In genomic region chr20:45044084-45044573, GRCh38 we compare ENCODE assay signal across 1 cellular context.
TF ChIP-seq lines count a peak whose summit lies in the region.

No MANE protein-coding gene starts in this region.

TF ChIP-seq in HepG2, 621 proteins besides CTCF, POLR2A, EP300 and RAD21 (continued from another document and continues in another):
- 0 out of 4 replicates have a peak, but pooled peaks of 1 of the 2 experiments have one; percentile 56 for TF ChIP-seq HMGXB4 (CRISPR knock-in tag; IDR thresholded peaks at IDR 0.05; ENCODE audit: borderline replicate concordance in 1 of 2, low read depth in 1 of 2)
- TF ChIP-seq, protein P1, sequence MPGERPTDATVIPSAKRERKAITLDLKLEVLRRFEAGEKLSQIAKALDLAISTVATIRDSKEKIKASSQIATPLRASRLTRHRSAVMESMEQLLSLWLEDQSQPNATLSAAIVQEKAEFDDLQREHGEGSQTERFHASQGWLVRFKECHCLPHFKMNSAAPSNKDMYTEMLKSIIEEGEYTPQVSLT (CRISPR knock-in tag; IDR thresholded peaks at IDR 0.05; ENCODE audit: borderline replicate concordance, low read depth), result no peak
- no peak for TF ChIP-seq STAT5B (CRISPR knock-in tag; IDR thresholded peaks at IDR 0.05)
- TF ChIP-seq, protein P2, sequence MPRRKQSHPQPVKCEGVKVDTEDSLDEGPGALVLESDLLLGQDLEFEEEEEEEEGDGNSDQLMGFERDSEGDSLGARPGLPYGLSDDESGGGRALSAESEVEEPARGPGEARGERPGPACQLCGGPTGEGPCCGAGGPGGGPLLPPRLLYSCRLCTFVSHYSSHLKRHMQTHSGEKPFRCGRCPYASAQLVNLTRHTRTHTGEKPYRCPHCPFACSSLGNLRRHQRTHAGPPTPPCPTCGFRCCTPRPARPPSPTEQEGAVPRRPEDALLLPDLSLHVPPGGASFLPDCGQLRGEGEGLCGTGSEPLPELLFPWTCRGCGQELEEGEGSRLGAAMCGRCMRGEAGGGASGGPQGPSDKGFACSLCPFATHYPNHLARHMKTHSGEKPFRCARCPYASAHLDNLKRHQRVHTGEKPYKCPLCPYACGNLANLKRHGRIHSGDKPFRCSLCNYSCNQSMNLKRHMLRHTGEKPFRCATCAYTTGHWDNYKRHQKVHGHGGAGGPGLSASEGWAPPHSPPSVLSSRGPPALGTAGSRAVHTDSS (CRISPR knock-in tag; conservative IDR thresholded peaks at IDR 0.05), result no peak
- peak; percentile 28; the same call in 1 of the 2 replicates for TF ChIP-seq SIN3B (IDR thresholded peaks at IDR 0.05; ENCODE audit: low read length)
- no peak for TF ChIP-seq RAD51 (IDR thresholded peaks at IDR 0.05; ENCODE audit: borderline replicate concordance)
- TF ChIP-seq ZIK1 (CRISPR knock-in tag; IDR thresholded peaks at IDR 0.05; ENCODE audit: borderline replicate concordance, low read depth), result no peak
- TF ChIP-seq MAFF (IDR thresholded peaks at IDR 0.05; ENCODE audit: low read depth, low read length), result 0 out of 2 replicates have a peak, but pooled peaks have one; percentile 3
- no peak for TF ChIP-seq SRSF9 (IDR thresholded peaks at IDR 0.05; ENCODE audit: borderline replicate concordance, insufficient read depth, low read depth, low read length, poor library complexity, severe bottlenecking)
- TF ChIP-seq ZSCAN5A (CRISPR knock-in tag; IDR thresholded peaks at IDR 0.05; ENCODE audit: borderline replicate concordance), result no peak
- TF ChIP-seq STAG1 (CRISPR knock-in tag; IDR thresholded peaks at IDR 0.05), result peak; percentile 90
- TF ChIP-seq ZNF816 (CRISPR knock-in tag; IDR thresholded peaks at IDR 0.05; ENCODE audit: borderline replicate concordance), result 0 out of 2 replicates have a peak, but pooled peaks have one; percentile 25
- peak; percentile 63; the same call in 1 of the 2 replicates for TF ChIP-seq HNF1B (CRISPR knock-in tag; IDR thresholded peaks at IDR 0.05)
- no peak for TF ChIP-seq REST (IDR thresholded peaks at IDR 0.05; ENCODE audit: borderline replicate concordance in 1 of 2, low read depth in 1 of 2, low read length in 2 of 2)
- no peak for TF ChIP-seq RXRA (CRISPR knock-in tag; IDR thresholded peaks at IDR 0.05)
- no peak for TF ChIP-seq ZNF333 (CRISPR knock-in tag; IDR thresholded peaks at IDR 0.05; ENCODE audit: borderline replicate concordance)
- 0 out of 2 replicates have a peak, but pooled peaks have one; percentile 26 for TF ChIP-seq RXRB (CRISPR knock-in tag; IDR thresholded peaks at IDR 0.05; ENCODE audit: borderline replicate concordance)
- TF ChIP-seq SMC3 (IDR thresholded peaks at IDR 0.05; ENCODE audit: low read length), result peak; percentile 87
- TF ChIP-seq ZFP36L2 (CRISPR knock-in tag; IDR thresholded peaks at IDR 0.05), result no peak
- TF ChIP-seq, protein P3, sequence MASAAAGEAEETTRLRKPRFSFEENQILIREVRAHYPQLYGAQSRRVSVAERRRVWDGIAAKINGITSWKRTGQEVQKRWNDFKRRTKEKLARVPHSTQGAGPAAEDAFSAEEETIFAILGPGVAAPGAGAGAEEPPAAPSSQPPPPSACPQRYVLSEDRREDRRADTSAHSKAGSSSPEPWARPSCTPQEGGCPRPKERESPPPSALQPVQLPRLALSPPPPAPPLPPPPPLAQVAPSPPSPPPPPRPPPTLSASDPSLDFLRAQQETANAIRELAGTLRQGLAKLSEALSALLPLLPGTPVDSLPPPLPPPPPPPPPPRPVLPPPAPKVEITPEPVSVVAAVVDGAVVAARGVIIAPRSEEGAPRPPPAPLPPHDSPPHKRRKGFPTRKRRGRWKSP (CRISPR knock-in tag; IDR thresholded peaks at IDR 0.05), result no peak
- peak; percentile 97 for TF ChIP-seq ZNF121 (CRISPR knock-in tag; IDR thresholded peaks at IDR 0.05)
- no peak for TF ChIP-seq ELF4 (CRISPR knock-in tag; IDR thresholded peaks at IDR 0.05; ENCODE audit: borderline replicate concordance)
- TF ChIP-seq PAF1 (CRISPR knock-in tag; IDR thresholded peaks at IDR 0.05), result no peak
- TF ChIP-seq DNMT1 (CRISPR knock-in tag; IDR thresholded peaks at IDR 0.05), result no peak
- no peak for TF ChIP-seq NR3C1 (CRISPR knock-in tag; IDR thresholded peaks at IDR 0.05)
- TF ChIP-seq, protein P4, sequence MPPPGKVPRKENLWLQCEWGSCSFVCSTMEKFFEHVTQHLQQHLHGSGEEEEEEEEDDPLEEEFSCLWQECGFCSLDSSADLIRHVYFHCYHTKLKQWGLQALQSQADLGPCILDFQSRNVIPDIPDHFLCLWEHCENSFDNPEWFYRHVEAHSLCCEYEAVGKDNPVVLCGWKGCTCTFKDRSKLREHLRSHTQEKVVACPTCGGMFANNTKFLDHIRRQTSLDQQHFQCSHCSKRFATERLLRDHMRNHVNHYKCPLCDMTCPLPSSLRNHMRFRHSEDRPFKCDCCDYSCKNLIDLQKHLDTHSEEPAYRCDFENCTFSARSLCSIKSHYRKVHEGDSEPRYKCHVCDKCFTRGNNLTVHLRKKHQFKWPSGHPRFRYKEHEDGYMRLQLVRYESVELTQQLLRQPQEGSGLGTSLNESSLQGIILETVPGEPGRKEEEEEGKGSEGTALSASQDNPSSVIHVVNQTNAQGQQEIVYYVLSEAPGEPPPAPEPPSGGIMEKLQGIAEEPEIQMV (CRISPR knock-in tag; IDR thresholded peaks at IDR 0.05; ENCODE audit: low read depth), result no peak
- no peak for TF ChIP-seq ZNF598 (CRISPR knock-in tag; IDR thresholded peaks at IDR 0.05; ENCODE audit: borderline replicate concordance)
- no peak for TF ChIP-seq RARA (CRISPR knock-in tag; IDR thresholded peaks at IDR 0.05)
- TF ChIP-seq RELA (CRISPR knock-in tag; IDR thresholded peaks at IDR 0.05), result no peak
- TF ChIP-seq ARID3A (IDR thresholded peaks at IDR 0.05; ENCODE audit: low read depth, low read length), result peak; percentile 73; the same call in 1 of the 2 replicates
- TF ChIP-seq MEF2D (CRISPR knock-in tag; IDR thresholded peaks at IDR 0.05), result 0 out of 2 replicates have a peak, but pooled peaks have one; percentile 22
- no peak for TF ChIP-seq NFATC3 (CRISPR knock-in tag; IDR thresholded peaks at IDR 0.05)
- no peak for TF ChIP-seq ZNF839 (CRISPR knock-in tag; IDR thresholded peaks at IDR 0.05; ENCODE audit: borderline replicate concordance)
- TF ChIP-seq NR0B2 (CRISPR knock-in tag; IDR thresholded peaks at IDR 0.05), result no peak
- TF ChIP-seq, protein P5, sequence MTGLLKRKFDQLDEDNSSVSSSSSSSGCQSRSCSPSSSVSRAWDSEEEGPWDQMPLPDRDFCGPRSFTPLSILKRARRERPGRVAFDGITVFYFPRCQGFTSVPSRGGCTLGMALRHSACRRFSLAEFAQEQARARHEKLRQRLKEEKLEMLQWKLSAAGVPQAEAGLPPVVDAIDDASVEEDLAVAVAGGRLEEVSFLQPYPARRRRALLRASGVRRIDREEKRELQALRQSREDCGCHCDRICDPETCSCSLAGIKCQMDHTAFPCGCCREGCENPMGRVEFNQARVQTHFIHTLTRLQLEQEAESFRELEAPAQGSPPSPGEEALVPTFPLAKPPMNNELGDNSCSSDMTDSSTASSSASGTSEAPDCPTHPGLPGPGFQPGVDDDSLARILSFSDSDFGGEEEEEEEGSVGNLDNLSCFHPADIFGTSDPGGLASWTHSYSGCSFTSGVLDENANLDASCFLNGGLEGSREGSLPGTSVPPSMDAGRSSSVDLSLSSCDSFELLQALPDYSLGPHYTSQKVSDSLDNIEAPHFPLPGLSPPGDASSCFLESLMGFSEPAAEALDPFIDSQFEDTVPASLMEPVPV (CRISPR knock-in tag; IDR thresholded peaks at IDR 0.05), result no peak
- TF ChIP-seq, protein P6, sequence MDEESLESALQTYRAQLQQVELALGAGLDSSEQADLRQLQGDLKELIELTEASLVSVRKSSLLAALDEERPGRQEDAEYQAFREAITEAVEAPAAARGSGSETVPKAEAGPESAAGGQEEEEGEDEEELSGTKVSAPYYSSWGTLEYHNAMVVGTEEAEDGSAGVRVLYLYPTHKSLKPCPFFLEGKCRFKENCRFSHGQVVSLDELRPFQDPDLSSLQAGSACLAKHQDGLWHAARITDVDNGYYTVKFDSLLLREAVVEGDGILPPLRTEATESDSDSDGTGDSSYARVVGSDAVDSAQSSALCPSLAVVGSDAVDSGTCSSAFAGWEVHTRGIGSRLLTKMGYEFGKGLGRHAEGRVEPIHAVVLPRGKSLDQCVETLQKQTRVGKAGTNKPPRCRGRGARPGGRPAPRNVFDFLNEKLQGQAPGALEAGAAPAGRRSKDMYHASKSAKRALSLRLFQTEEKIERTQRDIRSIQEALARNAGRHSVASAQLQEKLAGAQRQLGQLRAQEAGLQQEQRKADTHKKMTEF (CRISPR knock-in tag; IDR thresholded peaks at IDR 0.05), result 0 out of 2 replicates have a peak, but pooled peaks have one; percentile 21
- TF ChIP-seq AGO1 (IDR thresholded peaks at IDR 0.05; ENCODE audit: low read depth, low read length, poor library complexity, severe bottlenecking), result no peak
- TF ChIP-seq HCFC1 (IDR thresholded peaks at IDR 0.05; ENCODE audit: low read depth, low read length), result no peak
- no peak for TF ChIP-seq AKAP8 (CRISPR knock-in tag; IDR thresholded peaks at IDR 0.05)
- 0 out of 2 replicates have a peak, but pooled peaks have one; percentile 31 for TF ChIP-seq ZKSCAN8 (CRISPR knock-in tag; IDR thresholded peaks at IDR 0.05; ENCODE audit: borderline replicate concordance)
- no peak for TF ChIP-seq ZFY (CRISPR knock-in tag; IDR thresholded peaks at IDR 0.05)
- no peak for TF ChIP-seq HNRNPUL1 (IDR thresholded peaks at IDR 0.05; ENCODE audit: low read depth, low read length)
- no peak for TF ChIP-seq YEATS4 (CRISPR knock-in tag; IDR thresholded peaks at IDR 0.05; ENCODE audit: borderline replicate concordance)
- no peak for TF ChIP-seq RARG (CRISPR knock-in tag; IDR thresholded peaks at IDR 0.05; ENCODE audit: low read depth)
